In the genomic region with DNA sequence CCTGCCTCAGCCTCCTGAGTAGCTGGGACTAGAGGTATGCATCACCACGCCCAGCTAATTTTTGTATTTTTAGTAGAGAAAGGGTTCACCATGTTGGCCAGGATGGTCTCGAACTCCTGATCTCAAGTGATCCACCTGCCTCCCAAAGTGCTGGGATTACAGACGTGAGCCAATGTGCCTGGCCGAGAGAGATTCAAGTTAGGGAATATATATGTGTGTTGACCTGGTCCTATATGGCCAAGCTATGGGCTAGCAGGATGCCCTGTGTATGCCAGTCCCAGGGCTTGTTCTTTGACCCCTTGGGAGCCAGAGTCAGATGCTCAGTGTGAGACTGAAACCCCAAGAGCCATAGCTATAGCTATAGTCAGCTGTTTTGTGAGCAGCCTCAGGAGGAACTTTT, we compare ENCODE assay signal across 13 cellular contexts. TPM values are rescaled to one million over a fixed set of nuclear protein-coding genes. Genes with fewer than 3 reads are reported as not detected.
DNase-seq lines count a peak whose midpoint lies in the region; ATAC-seq and TF ChIP-seq lines count a peak whose summit lies in the region.
"Had no signal": no experiment of that assay in that cellular context is flagged by ENCODE, and none has a peak within 500 bp of the region (broad histone marks: within the 10 kb centered on the region; RNA-seq: fewer than 3 reads in every experiment).

No MANE protein-coding gene starts in this region.

- no peak for ATAC-seq in CD4-positive, alpha-beta T cell (ENCODE audit: poor library complexity)
- ATAC-seq in HCT116 (no peak), GM18517 (IDR thresholded peaks at IDR 0.05; ENCODE audit: unreplicated experiment) (no peak), GM21723 (IDR thresholded peaks at IDR 0.05; ENCODE audit: unreplicated experiment) (no peak)
- no peak for ATAC-seq in naive thymus-derived CD8-positive, alpha-beta T cell
- ATAC-seq: lower lobe of right lung had no signal

- H3K4me1 Mint-ChIP-seq in CD4-positive, alpha-beta T cell (ENCODE audit: low read depth): peaks cover 52% of the 10 kb centered on the region
- H3K4me1 Mint-ChIP-seq in activated T-helper 1 cell treated with anti-CD3 and anti-CD28 coated beads, Interleukin-12 subunit alpha, Interleukin-12 subunit beta, Interleukin-2, Interleukin-4 antibody, amounts not matched to agents 30 ng/mL and 10 ng/mL and 1 ng/mL, durations not matched to agents 14 hours and 24 hours and 36 hours (ENCODE audit: low read depth): peaks cover 52% of the 10 kb centered on the region
- H3K4me1 Mint-ChIP-seq in naive thymus-derived CD8-positive, alpha-beta T cell: peaks cover 19 to 67% (median 60%) of the 10 kb centered on the region in 4 donors

- no peaks in the 10 kb centered on the region for H3K27me3 ChIP-seq in CD4-positive, alpha-beta T cell (ENCODE audit: control insufficient read depth, insufficient read depth, low read length)
- H3K27me3 ChIP-seq in HCT116 (ENCODE audit: insufficient read depth, low read length): no peaks in the 10 kb centered on the region
- H3K27me3 ChIP-seq: dorsolateral prefrontal cortex had no signal

- intact Hi-C loops in CD4-positive, alpha-beta T cell (cut with DNase I, micrococcal nuclease): loop anchor here (5.0 to 10.0 kb wide), 6 partner anchors 69 to 911 kb away; a partner anchor contains a TSS
- intact Hi-C loops in HCT116 (cut with micrococcal nuclease): no loop called here
- intact Hi-C loops in activated T-helper 1 cell treated with anti-CD3 and anti-CD28 coated beads, Interleukin-12 subunit alpha, Interleukin-12 subunit beta, Interleukin-2, Interleukin-4 antibody, amounts not matched to agents 30 ng/mL and 10 ng/mL and 1 ng/mL, durations not matched to agents 14 hours and 24 hours and 36 hours (cut with micrococcal nuclease): loop anchor here (5.0 to 10.0 kb wide), 3 partner anchors 319 to 579 kb away; a partner anchor contains a TSS

- H3K9ac ChIP-seq in HCT116 (ENCODE audit: low read length): 0 out of 2 replicates have a peak overlapping the region, but pooled peaks have one; percentile 12

- H3K9me2 ChIP-seq in HCT116 (ENCODE audit: insufficient read depth): no peaks in the 10 kb centered on the region

- H3K79me2 ChIP-seq in HCT116 (ENCODE audit: insufficient read depth, low read length): peaks cover 90% of the 10 kb centered on the region

- no peaks in the 10 kb centered on the region for H3K27me3 Mint-ChIP-seq in CD4-positive, alpha-beta T cell
- no peaks in the 10 kb centered on the region for H3K27me3 Mint-ChIP-seq in activated T-helper 1 cell treated with anti-CD3 and anti-CD28 coated beads, Interleukin-12 subunit alpha, Interleukin-12 subunit beta, Interleukin-2, Interleukin-4 antibody, amounts not matched to agents 30 ng/mL and 10 ng/mL and 1 ng/mL, durations not matched to agents 14 hours and 24 hours and 36 hours (ENCODE audit: insufficient read depth)
- peaks cover 0 to 1% (median 0%) of the 10 kb centered on the region in 5 donors for H3K27me3 Mint-ChIP-seq in naive thymus-derived CD8-positive, alpha-beta T cell

- no peak for TF ChIP-seq CTCF in CD4-positive, alpha-beta T cell (IDR thresholded peaks at IDR 0.05)
- TF ChIP-seq CTCF in HCT116 (IDR thresholded peaks at IDR 0.05 in 2 of 3, conservative IDR thresholded peaks at IDR 0.05 in 1 of 3; ENCODE audit: borderline replicate concordance in 1 of 3, insufficient read depth in 1 of 3, low read depth in 2 of 3, low read length in 2 of 3): no peak

- no peaks in the 10 kb centered on the region for H3K9me3 Mint-ChIP-seq in CD4-positive, alpha-beta T cell
- no peaks in the 10 kb centered on the region for H3K9me3 Mint-ChIP-seq in activated T-helper 1 cell treated with anti-CD3 and anti-CD28 coated beads, Interleukin-12 subunit alpha, Interleukin-12 subunit beta, Interleukin-2, Interleukin-4 antibody, amounts not matched to agents 30 ng/mL and 10 ng/mL and 1 ng/mL, durations not matched to agents 14 hours and 24 hours and 36 hours
- H3K9me3 Mint-ChIP-seq in naive thymus-derived CD8-positive, alpha-beta T cell: no peaks in the 10 kb centered on the region

- H3K9me3 ChIP-seq in CD4-positive, alpha-beta T cell (ENCODE audit: control insufficient read depth, low read length): no peaks in the 10 kb centered on the region
- no peaks in the 10 kb centered on the region for H3K9me3 ChIP-seq in HCT116 (ENCODE audit: control insufficient read depth in 1 of 2, insufficient read depth in 1 of 2, low read depth in 1 of 2, low read length in 2 of 2)
- H3K9me3 ChIP-seq: lower lobe of right lung had no signal

- CTCF ChIA-PET in CD4-positive, alpha-beta T cell (lab: Charles Lee): interaction anchor here (4.6 to 5.2 kb wide), 2 partner anchors 16 to 35 kb away, joined by 59 to 63 read pairs; a partner anchor contains a TSS
- CTCF ChIA-PET in HCT116 (lab: Charles Lee): interaction anchor here (1.0 to 3.5 kb wide), 3 partner anchors 17 to 70 kb away, joined by 5 to 29 read pairs (median 28); a partner anchor contains a TSS

- H2AFZ ChIP-seq in HCT116 (ENCODE audit: low read depth, low read length, poor library complexity, severe bottlenecking): no peak overlapping the region

- no peak for TF ChIP-seq POLR2A in HCT116 (IDR thresholded peaks at IDR 0.05; ENCODE audit: borderline replicate concordance, extremely low read depth, insufficient read depth, insufficient read length)

- RAD21 ChIA-PET in HCT116 (lab: Charles Lee; ENCODE audit: low non-redundant PET in 1 of 2, low total read pairs in 2 of 2, uncharacterized antibody in 2 of 2, unreplicated experiment in 2 of 2): interaction anchor here in 1 of 2 experiments (0.7 kb wide), 1 partner anchor 628 kb away, joined by 7 read pairs; no protein-coding TSS in a partner anchor

- POLR2A ChIA-PET in CD4-positive, alpha-beta T cell (lab: Charles Lee): interaction anchor here (1.1 to 12.0 kb wide), 3 partner anchors 17 to 97 kb away, joined by 3 to 331 read pairs (median 5); a partner anchor contains a TSS
- POLR2A ChIA-PET in HCT116 (lab: Charles Lee): no interaction called here
- POLR2A ChIA-PET in naive thymus-derived CD8-positive, alpha-beta T cell (lab: Charles Lee): interaction anchor here (0.5 to 10.8 kb wide), 8 partner anchors 10 to 490 kb away, joined by 3 to 278 read pairs (median 6); a partner anchor contains a TSS

- peak overlapping the region; percentile 90 for H3K27ac Mint-ChIP-seq in CD4-positive, alpha-beta T cell
- peak overlapping the region; percentile 99 for H3K27ac Mint-ChIP-seq in activated T-helper 1 cell treated with anti-CD3 and anti-CD28 coated beads, Interleukin-12 subunit alpha, Interleukin-12 subunit beta, Interleukin-2, Interleukin-4 antibody, amounts not matched to agents 30 ng/mL and 10 ng/mL and 1 ng/mL, durations not matched to agents 14 hours and 24 hours and 36 hours
- H3K27ac Mint-ChIP-seq in naive thymus-derived CD8-positive, alpha-beta T cell: peak overlapping the region in 7 of 10 donors; percentile 55 to 98 (median 73)

- H4K20me1 ChIP-seq in HCT116 (ENCODE audit: insufficient read depth): no peaks in the 10 kb centered on the region; the same call in 1 of the 2 replicates

- peaks cover 65% of the 10 kb centered on the region for H3K36me3 Mint-ChIP-seq in CD4-positive, alpha-beta T cell (ENCODE audit: low read depth)
- peaks cover 58% of the 10 kb centered on the region for H3K36me3 Mint-ChIP-seq in activated T-helper 1 cell treated with anti-CD3 and anti-CD28 coated beads, Interleukin-12 subunit alpha, Interleukin-12 subunit beta, Interleukin-2, Interleukin-4 antibody, amounts not matched to agents 30 ng/mL and 10 ng/mL and 1 ng/mL, durations not matched to agents 14 hours and 24 hours and 36 hours (ENCODE audit: low read depth)
- H3K36me3 Mint-ChIP-seq in naive thymus-derived CD8-positive, alpha-beta T cell: peaks cover 0 to 35% (median 1%) of the 10 kb centered on the region in 3 donors

- TF ChIP-seq RAD21 in HCT116 (IDR thresholded peaks at IDR 0.05; ENCODE audit: low read depth): no peak

- H3K4me3 Mint-ChIP-seq in CD4-positive, alpha-beta T cell: peak overlapping the region; percentile 95
- peak overlapping the region; percentile 91 for H3K4me3 Mint-ChIP-seq in activated T-helper 1 cell treated with anti-CD3 and anti-CD28 coated beads, Interleukin-12 subunit alpha, Interleukin-12 subunit beta, Interleukin-2, Interleukin-4 antibody, amounts not matched to agents 30 ng/mL and 10 ng/mL and 1 ng/mL, durations not matched to agents 14 hours and 24 hours and 36 hours
- peak overlapping the region; percentile 61 to 99 (median 93) for H3K4me3 Mint-ChIP-seq in naive thymus-derived CD8-positive, alpha-beta T cell

- peak overlapping the region; percentile 13 to 80; a peak in 2 of 4 replicates for H3K4me3 ChIP-seq in HCT116 (replicated peaks in 1 of 2; ENCODE audit: low read depth in 1 of 2, low read length in 2 of 2)

- peak overlapping the region; percentile 90 for H3K4me2 ChIP-seq in HCT116 (ENCODE audit: low read length)

- no peak overlapping the region for H3K27ac ChIP-seq in CD4-positive, alpha-beta T cell (ENCODE audit: low read depth, low read length)
- 0 out of 2 replicates have a peak overlapping the region, but pooled peaks have one; percentile 9 for H3K27ac ChIP-seq in HCT116 (ENCODE audit: low read depth, low read length)
- H3K27ac ChIP-seq: lower lobe of right lung had no signal

- H3K4me1 ChIP-seq in HCT116 (ENCODE audit: control insufficient read depth in 1 of 2, insufficient read depth in 2 of 2, low read length in 2 of 2): peaks cover 18 to 61% of the 10 kb centered on the region in 2 experiments

- DNase-seq in CD4-positive, alpha-beta T cell: no peak
- no peak for DNase-seq in HCT116 (ENCODE audit: low read depth, low spot score)
- DNase-seq in activated T-helper 1 cell treated with anti-CD3 and anti-CD28 coated beads, Interleukin-12 subunit alpha, Interleukin-12 subunit beta, Interleukin-2, Interleukin-4 antibody, amounts not matched to agents 30 ng/mL and 10 ng/mL and 1 ng/mL, durations not matched to agents 14 hours and 24 hours and 36 hours (ENCODE audit: low spot score): no peak
- DNase-seq in naive thymus-derived CD8-positive, alpha-beta T cell: peak in 1 of 10 donors; percentile 8
- no peak for DNase-seq in Kasumi-1 (lab: John Stamatoyannopoulos, UW)
- DNase-seq: amygdala, dorsolateral prefrontal cortex, lower lobe of right lung, NCI-H2107, nucleus accumbens had no signal

- peaks cover 18 to 54% of the 10 kb centered on the region in 2 experiments; a peak in 3 of 4 replicates for H3K36me3 ChIP-seq in HCT116 (ENCODE audit: control insufficient read depth in 1 of 2, insufficient read depth in 2 of 2, low read length in 2 of 2)

- BruUV-seq in HCT116 (replicated peaks; lab: Mats Ljungman, UMichigan): no TSS peak

RNA-seq across cellular contexts. Expression of a gene that starts 1.9 kb away (rescaled TPM):
- 10 to 100 TPM; 52.7 to 53.2 TPM for total RNA-seq in CD4-positive, alpha-beta T cell
- 91.0 TPM for total RNA-seq in HCT116 (2021; ENCODE audit: unreplicated experiment)
- 124 TPM in 2 replicates for polyA plus RNA-seq in HCT116 (2012)
- 126 and 129 TPM in 2 replicates for total RNA-seq in activated T-helper 1 cell treated with anti-CD3 and anti-CD28 coated beads, Interleukin-12 subunit alpha, Interleukin-12 subunit beta, Interleukin-2, Interleukin-4 antibody, amounts not matched to agents 30 ng/mL and 10 ng/mL and 1 ng/mL, durations not matched to agents 14 hours and 24 hours and 36 hours
- total RNA-seq in naive thymus-derived CD8-positive, alpha-beta T cell: 10 to 100 TPM; 87.1 to 89.2 TPM
- polyA plus RNA-seq in naive thymus-derived CD8-positive, alpha-beta T cell: 100 to 1,000 TPM; 140 to 226 (median 202) TPM

RNA-seq across cellular contexts. Expression of a gene that starts 5.4 kb away (rescaled TPM):
- 10 to 100 TPM; 15.1 to 15.6 TPM for total RNA-seq in CD4-positive, alpha-beta T cell
- total RNA-seq in HCT116 (2021; ENCODE audit: unreplicated experiment): 42.9 TPM
- polyA plus RNA-seq in HCT116 (2012): 59.5 TPM in 2 replicates
- 35.7 and 37.4 TPM in 2 replicates for total RNA-seq in activated T-helper 1 cell treated with anti-CD3 and anti-CD28 coated beads, Interleukin-12 subunit alpha, Interleukin-12 subunit beta, Interleukin-2, Interleukin-4 antibody, amounts not matched to agents 30 ng/mL and 10 ng/mL and 1 ng/mL, durations not matched to agents 14 hours and 24 hours and 36 hours
- 10 to 100 TPM; 23.9 to 24.2 TPM for total RNA-seq in naive thymus-derived CD8-positive, alpha-beta T cell
- polyA plus RNA-seq in naive thymus-derived CD8-positive, alpha-beta T cell: 10 to 100 TPM; 20.8 to 21.9 (median 21.8) TPM

RNA-seq across cellular contexts. Expression of a gene that starts 5.4 kb away (rescaled TPM):
- 100 to 1,000 TPM; 133 to 135 TPM for total RNA-seq in CD4-positive, alpha-beta T cell
- total RNA-seq in HCT116 (2021; ENCODE audit: unreplicated experiment): 599 TPM
- 679 and 749 TPM in 2 replicates for polyA plus RNA-seq in HCT116 (2012)
- total RNA-seq in activated T-helper 1 cell treated with anti-CD3 and anti-CD28 coated beads, Interleukin-12 subunit alpha, Interleukin-12 subunit beta, Interleukin-2, Interleukin-4 antibody, amounts not matched to agents 30 ng/mL and 10 ng/mL and 1 ng/mL, durations not matched to agents 14 hours and 24 hours and 36 hours: 423 and 434 TPM in 2 replicates
- total RNA-seq in naive thymus-derived CD8-positive, alpha-beta T cell: 100 to 1,000 TPM; 121 to 129 TPM
- polyA plus RNA-seq in naive thymus-derived CD8-positive, alpha-beta T cell: 100 to 1,000 TPM in 2 of 3 donors, 10 to 100 TPM in 1; 97.3 to 121 (median 118) TPM

RNA-seq across cellular contexts. Expression of a gene that starts 16.6 kb away (rescaled TPM):
- 100 to 1,000 TPM; 132 to 134 TPM for total RNA-seq in CD4-positive, alpha-beta T cell
- 174 TPM for total RNA-seq in HCT116 (2021; ENCODE audit: unreplicated experiment)
- polyA plus RNA-seq in HCT116 (2012): 149 and 156 TPM in 2 replicates
- total RNA-seq in activated T-helper 1 cell treated with anti-CD3 and anti-CD28 coated beads, Interleukin-12 subunit alpha, Interleukin-12 subunit beta, Interleukin-2, Interleukin-4 antibody, amounts not matched to agents 30 ng/mL and 10 ng/mL and 1 ng/mL, durations not matched to agents 14 hours and 24 hours and 36 hours: 143 and 145 TPM in 2 replicates
- 100 to 1,000 TPM; 332 to 351 TPM for total RNA-seq in naive thymus-derived CD8-positive, alpha-beta T cell
- polyA plus RNA-seq in naive thymus-derived CD8-positive, alpha-beta T cell: 100 to 1,000 TPM in 2 of 3 donors, 10 to 100 TPM in 1; 96.3 to 126 (median 111) TPM

RNA-seq across cellular contexts. Expression of a gene that starts 33.7 kb away (rescaled TPM):
- total RNA-seq in CD4-positive, alpha-beta T cell: 10 to 100 TPM; 45.9 to 47.0 TPM
- total RNA-seq in HCT116 (2021; ENCODE audit: unreplicated experiment): 60.5 TPM
- 59.7 and 67.7 TPM in 2 replicates for polyA plus RNA-seq in HCT116 (2012)
- 34.5 and 36.8 TPM in 2 replicates for total RNA-seq in activated T-helper 1 cell treated with anti-CD3 and anti-CD28 coated beads, Interleukin-12 subunit alpha, Interleukin-12 subunit beta, Interleukin-2, Interleukin-4 antibody, amounts not matched to agents 30 ng/mL and 10 ng/mL and 1 ng/mL, durations not matched to agents 14 hours and 24 hours and 36 hours
- 10 to 100 TPM; 57.0 to 62.5 TPM for total RNA-seq in naive thymus-derived CD8-positive, alpha-beta T cell
- polyA plus RNA-seq in naive thymus-derived CD8-positive, alpha-beta T cell: 10 to 100 TPM; 20.3 to 23.3 (median 22.9) TPM
- total RNA-seq: SK-MEL-5 had no signal
